Comparison of ENCODE assay signal across 1 cellular context in the genomic region with DNA sequence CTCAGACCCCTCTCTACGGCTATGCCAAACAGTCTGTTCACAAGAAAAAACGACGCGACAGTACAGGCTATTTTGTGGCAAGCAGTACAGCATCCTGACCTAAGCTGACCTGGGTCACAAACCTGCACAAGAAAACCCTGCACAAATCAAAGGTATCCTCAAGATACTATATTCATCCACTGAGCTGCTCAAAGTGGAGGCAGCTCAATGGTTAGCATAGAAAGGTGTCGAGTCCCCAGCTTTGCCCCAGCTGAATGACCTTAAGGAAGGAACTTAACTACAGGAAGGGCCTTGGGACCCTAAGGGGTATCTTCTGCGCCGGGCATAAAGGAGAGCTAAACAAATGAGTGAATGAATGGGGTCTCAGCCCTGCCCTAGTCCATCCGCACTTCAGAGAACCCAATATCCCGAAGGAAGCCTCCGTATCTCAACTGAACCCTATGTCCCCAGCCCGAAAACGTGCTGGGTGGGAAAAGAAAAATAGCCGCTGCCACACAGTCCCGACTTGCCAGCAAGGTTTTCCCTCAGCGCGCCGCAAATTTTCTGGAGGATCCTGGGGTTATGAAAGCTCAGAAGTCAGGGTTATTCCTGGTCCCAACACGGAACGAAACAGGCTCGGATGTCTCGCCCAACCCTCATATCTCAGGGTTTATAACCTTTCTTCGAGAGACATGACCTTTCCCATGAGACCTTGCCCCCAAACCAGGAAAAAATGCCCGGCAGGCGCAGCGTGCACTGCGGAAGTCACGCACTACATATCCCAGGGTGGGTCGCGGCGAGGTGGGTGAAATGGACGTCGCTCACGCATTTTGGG.
A peak's percentile ranks its signal among the peaks of the same experiment; 100 is the strongest.
TF ChIP-seq lines count a peak whose summit lies in the region.

A gene with protein sequence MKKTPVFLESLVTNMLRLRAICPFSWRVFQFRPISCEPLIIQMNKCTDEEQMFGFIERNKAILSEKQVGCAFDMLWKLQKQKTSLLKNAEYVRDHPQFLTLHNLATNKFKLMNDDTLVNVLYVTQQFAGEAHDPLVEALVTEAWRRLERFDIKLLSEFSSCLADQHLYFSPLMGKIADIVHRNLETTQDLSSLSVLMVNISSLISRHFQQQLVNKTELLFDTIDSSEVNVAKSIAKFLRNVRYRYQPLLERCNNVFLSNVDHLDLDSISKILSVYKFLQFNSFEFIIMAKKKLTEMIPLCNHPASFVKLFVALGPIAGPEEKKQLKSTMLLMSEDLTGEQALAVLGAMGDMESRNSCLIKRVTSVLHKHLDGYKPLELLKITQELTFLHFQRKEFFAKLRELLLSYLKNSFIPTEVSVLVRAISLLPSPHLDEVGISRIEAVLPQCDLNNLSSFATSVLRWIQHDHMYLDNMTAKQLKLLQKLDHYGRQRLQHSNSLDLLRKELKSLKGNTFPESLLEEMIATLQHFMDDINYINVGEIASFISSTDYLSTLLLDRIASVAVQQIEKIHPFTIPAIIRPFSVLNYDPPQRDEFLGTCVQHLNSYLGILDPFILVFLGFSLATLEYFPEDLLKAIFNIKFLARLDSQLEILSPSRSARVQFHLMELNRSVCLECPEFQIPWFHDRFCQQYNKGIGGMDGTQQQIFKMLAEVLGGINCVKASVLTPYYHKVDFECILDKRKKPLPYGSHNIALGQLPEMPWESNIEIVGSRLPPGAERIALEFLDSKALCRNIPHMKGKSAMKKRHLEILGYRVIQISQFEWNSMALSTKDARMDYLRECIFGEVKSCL (minus strand): TSS at position 706 of the 814 bp plus-strand sequence. CDS start 1,836 bp downstream, outside the sequence.

TF ChIP-seq in HepG2, 621 proteins besides CTCF, POLR2A, EP300 and RAD21 (continued from another document and continues in another):
- TF ChIP-seq, protein P1, sequence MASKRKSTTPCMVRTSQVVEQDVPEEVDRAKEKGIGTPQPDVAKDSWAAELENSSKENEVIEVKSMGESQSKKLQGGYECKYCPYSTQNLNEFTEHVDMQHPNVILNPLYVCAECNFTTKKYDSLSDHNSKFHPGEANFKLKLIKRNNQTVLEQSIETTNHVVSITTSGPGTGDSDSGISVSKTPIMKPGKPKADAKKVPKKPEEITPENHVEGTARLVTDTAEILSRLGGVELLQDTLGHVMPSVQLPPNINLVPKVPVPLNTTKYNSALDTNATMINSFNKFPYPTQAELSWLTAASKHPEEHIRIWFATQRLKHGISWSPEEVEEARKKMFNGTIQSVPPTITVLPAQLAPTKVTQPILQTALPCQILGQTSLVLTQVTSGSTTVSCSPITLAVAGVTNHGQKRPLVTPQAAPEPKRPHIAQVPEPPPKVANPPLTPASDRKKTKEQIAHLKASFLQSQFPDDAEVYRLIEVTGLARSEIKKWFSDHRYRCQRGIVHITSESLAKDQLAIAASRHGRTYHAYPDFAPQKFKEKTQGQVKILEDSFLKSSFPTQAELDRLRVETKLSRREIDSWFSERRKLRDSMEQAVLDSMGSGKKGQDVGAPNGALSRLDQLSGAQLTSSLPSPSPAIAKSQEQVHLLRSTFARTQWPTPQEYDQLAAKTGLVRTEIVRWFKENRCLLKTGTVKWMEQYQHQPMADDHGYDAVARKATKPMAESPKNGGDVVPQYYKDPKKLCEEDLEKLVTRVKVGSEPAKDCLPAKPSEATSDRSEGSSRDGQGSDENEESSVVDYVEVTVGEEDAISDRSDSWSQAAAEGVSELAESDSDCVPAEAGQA (IDR thresholded peaks at IDR 0.05; ENCODE audit: low read depth) = peak; percentile 89
- TF ChIP-seq, protein P1 (CRISPR knock-in tag; IDR thresholded peaks at IDR 0.05; ENCODE audit: borderline replicate concordance) = peak; percentile 29; the same call in 1 of the 2 replicates
- peak; percentile 95 for TF ChIP-seq ZNF614 (CRISPR knock-in tag; IDR thresholded peaks at IDR 0.05; ENCODE audit: borderline replicate concordance)
- peak; percentile 95 for TF ChIP-seq ZNF44 (CRISPR knock-in tag; IDR thresholded peaks at IDR 0.05)
- no peak for TF ChIP-seq ZNF160 (CRISPR knock-in tag; IDR thresholded peaks at IDR 0.05)
- TF ChIP-seq, protein P2, sequence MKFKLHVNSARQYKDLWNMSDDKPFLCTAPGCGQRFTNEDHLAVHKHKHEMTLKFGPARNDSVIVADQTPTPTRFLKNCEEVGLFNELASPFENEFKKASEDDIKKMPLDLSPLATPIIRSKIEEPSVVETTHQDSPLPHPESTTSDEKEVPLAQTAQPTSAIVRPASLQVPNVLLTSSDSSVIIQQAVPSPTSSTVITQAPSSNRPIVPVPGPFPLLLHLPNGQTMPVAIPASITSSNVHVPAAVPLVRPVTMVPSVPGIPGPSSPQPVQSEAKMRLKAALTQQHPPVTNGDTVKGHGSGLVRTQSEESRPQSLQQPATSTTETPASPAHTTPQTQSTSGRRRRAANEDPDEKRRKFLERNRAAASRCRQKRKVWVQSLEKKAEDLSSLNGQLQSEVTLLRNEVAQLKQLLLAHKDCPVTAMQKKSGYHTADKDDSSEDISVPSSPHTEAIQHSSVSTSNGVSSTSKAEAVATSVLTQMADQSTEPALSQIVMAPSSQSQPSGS (CRISPR knock-in tag; IDR thresholded peaks at IDR 0.05) = peak; percentile 90
- no peak for TF ChIP-seq NCOA5 (CRISPR knock-in tag; IDR thresholded peaks at IDR 0.05)
- TF ChIP-seq NFE2 (CRISPR knock-in tag; IDR thresholded peaks at IDR 0.05) = no peak
- TF ChIP-seq CENPT (CRISPR knock-in tag; IDR thresholded peaks at IDR 0.05; ENCODE audit: low read depth) = 0 out of 2 replicates have a peak, but pooled peaks have one; percentile 37
- peak; percentile 100 for TF ChIP-seq ELF3 (CRISPR knock-in tag; IDR thresholded peaks at IDR 0.05)
- TF ChIP-seq, protein P3, sequence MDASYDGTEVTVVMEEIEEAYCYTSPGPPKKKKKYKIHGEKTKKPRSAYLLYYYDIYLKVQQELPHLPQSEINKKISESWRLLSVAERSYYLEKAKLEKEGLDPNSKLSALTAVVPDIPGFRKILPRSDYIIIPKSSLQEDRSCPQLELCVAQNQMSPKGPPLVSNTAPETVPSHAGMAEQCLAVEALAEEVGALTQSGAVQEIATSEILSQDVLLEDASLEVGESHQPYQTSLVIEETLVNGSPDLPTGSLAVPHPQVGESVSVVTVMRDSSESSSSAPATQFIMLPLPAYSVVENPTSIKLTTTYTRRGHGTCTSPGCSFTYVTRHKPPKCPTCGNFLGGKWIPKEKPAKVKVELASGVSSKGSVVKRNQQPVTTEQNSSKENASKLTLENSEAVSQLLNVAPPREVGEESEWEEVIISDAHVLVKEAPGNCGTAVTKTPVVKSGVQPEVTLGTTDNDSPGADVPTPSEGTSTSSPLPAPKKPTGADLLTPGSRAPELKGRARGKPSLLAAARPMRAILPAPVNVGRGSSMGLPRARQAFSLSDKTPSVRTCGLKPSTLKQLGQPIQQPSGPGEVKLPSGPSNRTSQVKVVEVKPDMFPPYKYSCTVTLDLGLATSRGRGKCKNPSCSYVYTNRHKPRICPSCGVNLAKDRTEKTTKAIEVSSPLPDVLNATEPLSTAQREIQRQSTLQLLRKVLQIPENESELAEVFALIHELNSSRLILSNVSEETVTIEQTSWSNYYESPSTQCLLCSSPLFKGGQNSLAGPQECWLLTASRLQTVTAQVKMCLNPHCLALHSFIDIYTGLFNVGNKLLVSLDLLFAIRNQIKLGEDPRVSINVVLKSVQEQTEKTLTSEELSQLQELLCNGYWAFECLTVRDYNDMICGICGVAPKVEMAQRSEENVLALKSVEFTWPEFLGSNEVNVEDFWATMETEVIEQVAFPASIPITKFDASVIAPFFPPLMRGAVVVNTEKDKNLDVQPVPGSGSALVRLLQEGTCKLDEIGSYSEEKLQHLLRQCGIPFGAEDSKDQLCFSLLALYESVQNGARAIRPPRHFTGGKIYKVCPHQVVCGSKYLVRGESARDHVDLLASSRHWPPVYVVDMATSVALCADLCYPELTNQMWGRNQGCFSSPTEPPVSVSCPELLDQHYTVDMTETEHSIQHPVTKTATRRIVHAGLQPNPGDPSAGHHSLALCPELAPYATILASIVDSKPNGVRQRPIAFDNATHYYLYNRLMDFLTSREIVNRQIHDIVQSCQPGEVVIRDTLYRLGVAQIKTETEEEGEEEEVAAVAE (CRISPR knock-in tag; IDR thresholded peaks at IDR 0.05; ENCODE audit: borderline replicate concordance) = peak; percentile 96; the same call in 1 of the 2 replicates
- TF ChIP-seq, protein P4, sequence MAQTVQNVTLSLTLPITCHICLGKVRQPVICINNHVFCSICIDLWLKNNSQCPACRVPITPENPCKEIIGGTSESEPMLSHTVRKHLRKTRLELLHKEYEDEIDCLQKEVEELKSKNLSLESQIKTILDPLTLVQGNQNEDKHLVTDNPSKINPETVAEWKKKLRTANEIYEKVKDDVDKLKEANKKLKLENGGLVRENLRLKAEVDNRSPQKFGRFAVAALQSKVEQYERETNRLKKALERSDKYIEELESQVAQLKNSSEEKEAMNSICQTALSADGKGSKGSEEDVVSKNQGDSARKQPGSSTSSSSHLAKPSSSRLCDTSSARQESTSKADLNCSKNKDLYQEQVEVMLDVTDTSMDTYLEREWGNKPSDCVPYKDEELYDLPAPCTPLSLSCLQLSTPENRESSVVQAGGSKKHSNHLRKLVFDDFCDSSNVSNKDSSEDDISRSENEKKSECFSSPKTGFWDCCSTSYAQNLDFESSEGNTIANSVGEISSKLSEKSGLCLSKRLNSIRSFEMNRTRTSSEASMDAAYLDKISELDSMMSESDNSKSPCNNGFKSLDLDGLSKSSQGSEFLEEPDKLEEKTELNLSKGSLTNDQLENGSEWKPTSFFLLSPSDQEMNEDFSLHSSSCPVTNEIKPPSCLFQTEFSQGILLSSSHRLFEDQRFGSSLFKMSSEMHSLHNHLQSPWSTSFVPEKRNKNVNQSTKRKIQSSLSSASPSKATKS (CRISPR knock-in tag; IDR thresholded peaks at IDR 0.05) = no peak
- no peak for TF ChIP-seq ZNF562 (CRISPR knock-in tag; IDR thresholded peaks at IDR 0.05; ENCODE audit: borderline replicate concordance)
- TF ChIP-seq CHD2 (IDR thresholded peaks at IDR 0.05; ENCODE audit: low read depth, low read length) = peak; percentile 85
- peak; percentile 83; the same call in 1 of the 2 replicates for TF ChIP-seq ZNF788 (CRISPR knock-in tag; IDR thresholded peaks at IDR 0.05; ENCODE audit: borderline replicate concordance)
- TF ChIP-seq HMG20A (CRISPR knock-in tag; IDR thresholded peaks at IDR 0.05; ENCODE audit: borderline replicate concordance) = peak; percentile 83
- TF ChIP-seq ZSCAN9 (CRISPR knock-in tag; IDR thresholded peaks at IDR 0.05; ENCODE audit: borderline replicate concordance) = peak; percentile 39; the same call in 1 of the 2 replicates
- peak; percentile 86 for TF ChIP-seq HDAC1 (CRISPR knock-in tag; IDR thresholded peaks at IDR 0.05)
- TF ChIP-seq SP4 (CRISPR knock-in tag; IDR thresholded peaks at IDR 0.05) = peak; percentile 58
- TF ChIP-seq, protein P5, sequence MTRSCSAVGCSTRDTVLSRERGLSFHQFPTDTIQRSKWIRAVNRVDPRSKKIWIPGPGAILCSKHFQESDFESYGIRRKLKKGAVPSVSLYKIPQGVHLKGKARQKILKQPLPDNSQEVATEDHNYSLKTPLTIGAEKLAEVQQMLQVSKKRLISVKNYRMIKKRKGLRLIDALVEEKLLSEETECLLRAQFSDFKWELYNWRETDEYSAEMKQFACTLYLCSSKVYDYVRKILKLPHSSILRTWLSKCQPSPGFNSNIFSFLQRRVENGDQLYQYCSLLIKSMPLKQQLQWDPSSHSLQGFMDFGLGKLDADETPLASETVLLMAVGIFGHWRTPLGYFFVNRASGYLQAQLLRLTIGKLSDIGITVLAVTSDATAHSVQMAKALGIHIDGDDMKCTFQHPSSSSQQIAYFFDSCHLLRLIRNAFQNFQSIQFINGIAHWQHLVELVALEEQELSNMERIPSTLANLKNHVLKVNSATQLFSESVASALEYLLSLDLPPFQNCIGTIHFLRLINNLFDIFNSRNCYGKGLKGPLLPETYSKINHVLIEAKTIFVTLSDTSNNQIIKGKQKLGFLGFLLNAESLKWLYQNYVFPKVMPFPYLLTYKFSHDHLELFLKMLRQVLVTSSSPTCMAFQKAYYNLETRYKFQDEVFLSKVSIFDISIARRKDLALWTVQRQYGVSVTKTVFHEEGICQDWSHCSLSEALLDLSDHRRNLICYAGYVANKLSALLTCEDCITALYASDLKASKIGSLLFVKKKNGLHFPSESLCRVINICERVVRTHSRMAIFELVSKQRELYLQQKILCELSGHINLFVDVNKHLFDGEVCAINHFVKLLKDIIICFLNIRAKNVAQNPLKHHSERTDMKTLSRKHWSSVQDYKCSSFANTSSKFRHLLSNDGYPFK (CRISPR knock-in tag; IDR thresholded peaks at IDR 0.05; ENCODE audit: borderline replicate concordance) = peak; percentile 72; the same call in 1 of the 2 replicates
- TF ChIP-seq, protein P6, sequence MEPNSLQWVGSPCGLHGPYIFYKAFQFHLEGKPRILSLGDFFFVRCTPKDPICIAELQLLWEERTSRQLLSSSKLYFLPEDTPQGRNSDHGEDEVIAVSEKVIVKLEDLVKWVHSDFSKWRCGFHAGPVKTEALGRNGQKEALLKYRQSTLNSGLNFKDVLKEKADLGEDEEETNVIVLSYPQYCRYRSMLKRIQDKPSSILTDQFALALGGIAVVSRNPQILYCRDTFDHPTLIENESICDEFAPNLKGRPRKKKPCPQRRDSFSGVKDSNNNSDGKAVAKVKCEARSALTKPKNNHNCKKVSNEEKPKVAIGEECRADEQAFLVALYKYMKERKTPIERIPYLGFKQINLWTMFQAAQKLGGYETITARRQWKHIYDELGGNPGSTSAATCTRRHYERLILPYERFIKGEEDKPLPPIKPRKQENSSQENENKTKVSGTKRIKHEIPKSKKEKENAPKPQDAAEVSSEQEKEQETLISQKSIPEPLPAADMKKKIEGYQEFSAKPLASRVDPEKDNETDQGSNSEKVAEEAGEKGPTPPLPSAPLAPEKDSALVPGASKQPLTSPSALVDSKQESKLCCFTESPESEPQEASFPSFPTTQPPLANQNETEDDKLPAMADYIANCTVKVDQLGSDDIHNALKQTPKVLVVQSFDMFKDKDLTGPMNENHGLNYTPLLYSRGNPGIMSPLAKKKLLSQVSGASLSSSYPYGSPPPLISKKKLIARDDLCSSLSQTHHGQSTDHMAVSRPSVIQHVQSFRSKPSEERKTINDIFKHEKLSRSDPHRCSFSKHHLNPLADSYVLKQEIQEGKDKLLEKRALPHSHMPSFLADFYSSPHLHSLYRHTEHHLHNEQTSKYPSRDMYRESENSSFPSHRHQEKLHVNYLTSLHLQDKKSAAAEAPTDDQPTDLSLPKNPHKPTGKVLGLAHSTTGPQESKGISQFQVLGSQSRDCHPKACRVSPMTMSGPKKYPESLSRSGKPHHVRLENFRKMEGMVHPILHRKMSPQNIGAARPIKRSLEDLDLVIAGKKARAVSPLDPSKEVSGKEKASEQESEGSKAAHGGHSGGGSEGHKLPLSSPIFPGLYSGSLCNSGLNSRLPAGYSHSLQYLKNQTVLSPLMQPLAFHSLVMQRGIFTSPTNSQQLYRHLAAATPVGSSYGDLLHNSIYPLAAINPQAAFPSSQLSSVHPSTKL (CRISPR knock-in tag; IDR thresholded peaks at IDR 0.05) = peak; percentile 96
- peak; percentile 79 for TF ChIP-seq ATF7-NPFF (CRISPR knock-in tag; IDR thresholded peaks at IDR 0.05; ENCODE audit: low read depth)
